In the genomic region with DNA sequence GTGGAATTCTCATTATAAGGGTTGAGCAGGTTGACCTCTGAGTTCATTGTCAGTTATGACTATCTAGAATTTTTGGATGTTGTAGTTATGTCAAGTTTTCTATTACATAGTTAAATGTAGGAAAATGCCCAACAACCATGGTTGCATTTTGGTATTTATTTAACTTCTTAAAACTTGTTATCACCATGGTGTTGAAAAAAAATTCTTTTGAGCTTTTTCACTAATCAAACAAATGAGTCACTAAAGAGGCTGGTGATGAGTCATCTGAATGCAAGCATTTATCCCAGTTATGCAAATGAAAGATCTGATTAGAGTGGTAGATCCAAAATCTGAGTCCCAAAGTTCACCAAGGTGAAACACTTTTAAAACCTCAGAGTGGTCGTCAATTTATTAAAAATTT, we compare ENCODE assay signal across 17 cellular contexts.
A peak's percentile ranks its signal among the peaks of the same experiment; 100 is the strongest.
DNase-seq lines count a peak whose midpoint lies in the region; ATAC-seq and TF ChIP-seq lines count a peak whose summit lies in the region.
"Had no signal": no experiment of that assay in that cellular context is flagged by ENCODE, and none has a peak within 500 bp of the region (broad histone marks: within the 10 kb centered on the region; RNA-seq: fewer than 3 reads in every experiment).

No MANE protein-coding gene starts in this region.

- H3K4me3 ChIP-seq in RWPE2 (ENCODE audit: severe bottlenecking) (no peak overlapping the region), Peyer's patch (no peak overlapping the region)
- H3K4me3 ChIP-seq: upper lobe of right lung had no signal

- H3K4me1 ChIP-seq in RWPE2 (ENCODE audit: insufficient read depth, poor library complexity, severe bottlenecking) = peaks cover 50% of the 10 kb centered on the region
- no peaks in the 10 kb centered on the region for H3K4me1 ChIP-seq in Peyer's patch
- H3K4me1 ChIP-seq: upper lobe of right lung had no signal

- no peak for TF ChIP-seq POLR2A in Peyer's patch (IDR thresholded peaks at IDR 0.05)

- H3K4me1 Mint-ChIP-seq in type B pancreatic cell (ENCODE audit: unreplicated experiment) = peaks cover 13% of the 10 kb centered on the region
- H3K4me1 Mint-ChIP-seq: activated B cell treated with CpG ODN at 0.5 μM for 24 hours had no signal

- H3K27me3 Mint-ChIP-seq in type B pancreatic cell = no peaks in the 10 kb centered on the region
- H3K27me3 Mint-ChIP-seq: activated B cell treated with CpG ODN at 0.5 μM for 24 hours; activated T-cell treated with anti-CD3 and anti-CD28 coated beads, Interleukin-2, amount 50 U/mL, for 24 hours had no signal

- no peaks in the 10 kb centered on the region for H3K27me3 ChIP-seq in RWPE2 (ENCODE audit: insufficient read depth, poor library complexity, severe bottlenecking)
- no peaks in the 10 kb centered on the region for H3K27me3 ChIP-seq in Peyer's patch
- H3K27me3 ChIP-seq: upper lobe of right lung had no signal

- POLR2A ChIA-PET in GM10248 (lab: Yijun Ruan, JAX) = no interaction called here

- peak; percentile 64 for ATAC-seq in RWPE2 (ENCODE audit: low read depth)
- ATAC-seq: right cardiac atrium, upper lobe of right lung had no signal

- TF ChIP-seq CTCF in RWPE2 (IDR thresholded peaks at IDR 0.05; ENCODE audit: poor library complexity, severe bottlenecking) (no peak), GM10248 (IDR thresholded peaks at IDR 0.05; ENCODE audit: control extremely low read depth, extremely low read depth, low read depth, missing control alignments) (no peak), type B pancreatic cell (conservative IDR thresholded peaks at IDR 0.05) (no peak), Peyer's patch (IDR thresholded peaks at IDR 0.05) (no peak)

- DNase-seq in H4 (ENCODE audit: low spot score) (peak; percentile 81), RWPE2 (ENCODE audit: low spot score) (no peak), fibroblast of peridontal ligament (ENCODE audit: extremely low read depth) (peak; percentile 61), renal cortical epithelial cell (ENCODE audit: low read depth) (peak; percentile 98), GM10248 (ENCODE audit: extremely low spot score) (no peak), NOMO-1 (lab: John Stamatoyannopoulos, UW; ENCODE audit: unreplicated experiment in 2 of 2) (no peak), type B pancreatic cell (ENCODE audit: extremely low spot score, unreplicated experiment) (no peak), Peyer's patch (no peak)
- DNase-seq: activated B cell treated with CpG ODN at 0.5 μM for 24 hours; activated T-cell treated with anti-CD3 and anti-CD28 coated beads, Interleukin-2, amount 50 U/mL, for 24 hours; central memory CD4-positive, alpha-beta T cell; glutamatergic neuron; NCI-H1930; right cardiac atrium; Right ventricle myocardium superior; upper lobe of right lung had no signal

- CTCF ChIA-PET in GM10248 (lab: Yijun Ruan, JAX) = interaction anchor here (1.0 kb wide), 1 partner anchor 14 kb away, joined by 3 read pairs; no protein-coding TSS in a partner anchor

- H3K36me3 ChIP-seq in RWPE2 (ENCODE audit: low read depth) = no peaks in the 10 kb centered on the region
- no peaks in the 10 kb centered on the region for H3K36me3 ChIP-seq in Peyer's patch
- H3K36me3 ChIP-seq: upper lobe of right lung had no signal

- H3K4me3 Mint-ChIP-seq in type B pancreatic cell = no peak overlapping the region
- H3K4me3 Mint-ChIP-seq: activated B cell treated with CpG ODN at 0.5 μM for 24 hours; activated T-cell treated with anti-CD3 and anti-CD28 coated beads, Interleukin-2, amount 50 U/mL, for 24 hours; mesothelial cell of epicardium had no signal

- no peaks in the 10 kb centered on the region for H3K36me3 Mint-ChIP-seq in type B pancreatic cell

- H3K27ac Mint-ChIP-seq in type B pancreatic cell = no peak overlapping the region
- H3K27ac Mint-ChIP-seq: activated B cell treated with CpG ODN at 0.5 μM for 24 hours; activated T-cell treated with anti-CD3 and anti-CD28 coated beads, Interleukin-2, amount 50 U/mL, for 24 hours had no signal

- H3K9me3 Mint-ChIP-seq in type B pancreatic cell = peaks cover 12% of the 10 kb centered on the region
- H3K9me3 Mint-ChIP-seq: activated B cell treated with CpG ODN at 0.5 μM for 24 hours had no signal

- H3K27ac ChIP-seq in RWPE2 (ENCODE audit: poor library complexity, severe bottlenecking) = peak overlapping the region; percentile 37
- H3K27ac ChIP-seq in Peyer's patch = no peak overlapping the region
- H3K27ac ChIP-seq: upper lobe of right lung had no signal

- H3K9me3 ChIP-seq in RWPE2 (ENCODE audit: severe bottlenecking) (no peaks in the 10 kb centered on the region), Peyer's patch (no peaks in the 10 kb centered on the region)
- H3K9me3 ChIP-seq: upper lobe of right lung had no signal

Comparison
In these comparisons a context has a peak if more than half of its experiments do, and no peak if none do; other contexts are left out.
1. DNase-seq: peak in H4 (single experiment), fibroblast of peridontal ligament (single experiment) and renal cortical epithelial cell (single experiment); none in RWPE2 (single experiment), GM10248 (single experiment), NOMO-1 (0 of 2), type B pancreatic cell (single experiment) and Peyer's patch (0 of 3).